11 cellular contexts compared by ENCODE assay signal in genomic region chr11:69635804-69636511, GRCh38. TPM values are rescaled to one million over a fixed set of nuclear protein-coding genes. Genes with fewer than 3 reads are reported as not detected.
DNase-seq lines count a peak whose midpoint lies in the region; ATAC-seq and TF ChIP-seq lines count a peak whose summit lies in the region.
"Had no signal": no experiment of that assay in that cellular context is flagged by ENCODE, and none has a peak within 500 bp of the region (broad histone marks: within the 10 kb centered on the region; RNA-seq: fewer than 3 reads in every experiment).

No MANE protein-coding gene starts in this region.

- no peak overlapping the region for H3K4me2 ChIP-seq in SK-N-SH

- H3K27me3 ChIP-seq in SK-N-SH (ENCODE audit: insufficient read depth) (no peaks in the 10 kb centered on the region), subcutaneous abdominal adipose tissue (ENCODE audit: control insufficient read depth in 5 of 5, insufficient read depth in 4 of 5, low read length in 5 of 5) (peaks cover 0 to 19% (median 0%) of the 10 kb centered on the region in 5 donors)
- H3K27me3 ChIP-seq: thyroid gland had no signal

- H3K9me3 Mint-ChIP-seq in memory B cell = no peaks in the 10 kb centered on the region

- H3K9ac ChIP-seq in SK-N-SH (no peak overlapping the region), subcutaneous abdominal adipose tissue (ENCODE audit: low read length in 5 of 5) (peak overlapping the region in 2 of 5 donors; percentile 1 to 51)

- H3K4me3 Mint-ChIP-seq in memory B cell = no peak overlapping the region

- H3K4me3 ChIP-seq in SK-N-SH (ENCODE audit: low read depth in 2 of 2, low read length in 1 of 2) (no peak overlapping the region), choroid plexus epithelial cell (ENCODE audit: low read depth, low read length) (peak overlapping the region; percentile 44), subcutaneous abdominal adipose tissue (ENCODE audit: low read depth in 1 of 5, low read length in 5 of 5) (peak overlapping the region; percentile 49 to 69 (median 59))

- TF ChIP-seq RAD21 in SK-N-SH (IDR thresholded peaks at IDR 0.05; ENCODE audit: low read length) = no peak

- H3K4me1 Mint-ChIP-seq in memory B cell = peaks cover 11% of the 10 kb centered on the region

- POLR2A ChIA-PET in SK-N-SH (lab: Yijun Ruan, JAX) = no interaction called here

- H3K4me1 ChIP-seq in SK-N-SH (ENCODE audit: control insufficient read depth in 1 of 2, insufficient read depth in 2 of 2, low read depth in 1 of 2, low read length in 1 of 2) (peaks cover 0 to 34% of the 10 kb centered on the region in 2 experiments; a peak in 2 of 4 replicates), subcutaneous abdominal adipose tissue (ENCODE audit: control insufficient read depth in 5 of 5, insufficient read depth in 5 of 5, low read length in 5 of 5) (peaks cover 0 to 51% (median 48%) of the 10 kb centered on the region in 5 donors)

- no peaks in the 10 kb centered on the region for H4K20me1 ChIP-seq in SK-N-SH (ENCODE audit: insufficient read depth)

- H3K36me3 ChIP-seq in SK-N-SH (replicated peaks in 1 of 2; ENCODE audit: control insufficient read depth in 1 of 2, insufficient read depth in 2 of 2, low read length in 1 of 2) = no peaks in the 10 kb centered on the region
- no peaks in the 10 kb centered on the region for H3K36me3 ChIP-seq in subcutaneous abdominal adipose tissue (ENCODE audit: control insufficient read depth in 5 of 5, insufficient read depth in 5 of 5, low read length in 5 of 5)
- H3K36me3 ChIP-seq: thyroid gland had no signal

- H2AFZ ChIP-seq in SK-N-SH (ENCODE audit: low read depth) = no peak overlapping the region

- H3K9me3 ChIP-seq in SK-N-SH (no peaks in the 10 kb centered on the region), subcutaneous abdominal adipose tissue (ENCODE audit: control insufficient read depth in 5 of 5, low read length in 5 of 5) (no peaks in the 10 kb centered on the region)
- H3K9me3 ChIP-seq: thyroid gland had no signal

- 78% methylated on average over 17 of the region's 17 CpGs for WGBS in SK-N-SH (ENCODE audit: low lambda C conversion rate)

- peak overlapping the region; percentile 24 for H3K27ac Mint-ChIP-seq in memory B cell

- no peak for TF ChIP-seq CTCF in SK-N-SH (IDR thresholded peaks at IDR 0.05)
- TF ChIP-seq CTCF in choroid plexus epithelial cell (conservative IDR thresholded peaks at IDR 0.05; ENCODE audit: low read depth, low read length) = no peak

- peaks cover 18% of the 10 kb centered on the region for H3K79me2 ChIP-seq in SK-N-SH (ENCODE audit: insufficient read depth)

- H3K36me3 Mint-ChIP-seq in memory B cell = no peaks in the 10 kb centered on the region

- no peaks in the 10 kb centered on the region for H3K9me2 ChIP-seq in SK-N-SH

- DNase-seq in SK-N-SH = peak; percentile 8
- no peak for DNase-seq in choroid plexus epithelial cell (ENCODE audit: low read depth)
- DNase-seq in memory B cell (ENCODE audit: low spot score in 2 of 2) = no peak
- DNase-seq in NCI-H774 (lab: John Stamatoyannopoulos, UW) = no peak
- DNase-seq: activated CD4-positive, CD25-positive, alpha-beta regulatory T cell treated with anti-CD3 and anti-CD28 coated beads, Interleukin-2, amount 50 U/mL, for 72 hours; NCI-H1048 had no signal

- CTCF ChIA-PET in SK-N-SH (lab: Yijun Ruan, JAX) = interaction anchor here (0.6 to 1.2 kb wide), 2 partner anchors 181 to 535 kb away, joined by 3 to 4 read pairs; no protein-coding TSS in a partner anchor

- TF ChIP-seq EP300 in SK-N-SH (IDR thresholded peaks at IDR 0.05; ENCODE audit: borderline replicate concordance in 1 of 2, low read depth in 1 of 2, low read length in 1 of 2) = no peak

- peaks cover 9% of the 10 kb centered on the region for H3F3A ChIP-seq in SK-N-SH (replicated peaks; ENCODE audit: insufficient read depth)

- ATAC-seq in SK-N-SH treated with all-trans-retinoic acid at 6 μM for 48 hours (no peak), memory B cell (ENCODE audit: low read depth) (no peak), GM19328 (IDR thresholded peaks at IDR 0.05; ENCODE audit: unreplicated experiment) (no peak), GM21786 (IDR thresholded peaks at IDR 0.05; ENCODE audit: unreplicated experiment) (no peak)

- peak overlapping the region in 1 of 2 experiments; percentile 73; a peak in 2 of 4 replicates for H3K27ac ChIP-seq in SK-N-SH (ENCODE audit: low read depth in 2 of 2, low read length in 1 of 2)
- H3K27ac ChIP-seq in subcutaneous abdominal adipose tissue (ENCODE audit: low read depth, low read length) = peak overlapping the region; percentile 16

- H3K27me3 Mint-ChIP-seq in memory B cell = peaks cover 12% of the 10 kb centered on the region

TF ChIP-seq in SK-N-SH, 30 proteins besides CTCF, POLR2A, EP300 and RAD21:
- TF ChIP-seq POLR2AphosphoS5 (IDR thresholded peaks at IDR 0.05; ENCODE audit: low read depth, low read length) = no peak
- no peak for TF ChIP-seq SIN3A (IDR thresholded peaks at IDR 0.05; ENCODE audit: borderline replicate concordance, low read depth, low read length)
- TF ChIP-seq FOXM1 (IDR thresholded peaks at IDR 0.05; ENCODE audit: low read depth) = no peak
- TF ChIP-seq NFIC (IDR thresholded peaks at IDR 0.05; ENCODE audit: borderline replicate concordance) = no peak
- no peak for TF ChIP-seq GABPA (IDR thresholded peaks at IDR 0.05; ENCODE audit: low read depth)
- TF ChIP-seq YY1 (IDR thresholded peaks at IDR 0.05; ENCODE audit: low read depth) = no peak
- no peak for TF ChIP-seq SMC3 (IDR thresholded peaks at IDR 0.05; ENCODE audit: low read depth, low read length)
- TF ChIP-seq TAF1 (IDR thresholded peaks at IDR 0.05; ENCODE audit: borderline replicate concordance, low read depth, low read length) = no peak
- TF ChIP-seq ZBTB33 (IDR thresholded peaks at IDR 0.05; ENCODE audit: borderline replicate concordance, low read depth) = no peak

TF ChIP-seq in SK-N-SH treated with all-trans-retinoic acid at 6 μM for 48 hours, 23 proteins besides CTCF, POLR2A, EP300 and RAD21:
- TF ChIP-seq ZNF565 (CRISPR knock-in tag; conservative IDR thresholded peaks at IDR 0.05; ENCODE audit: low read depth) = no peak

RNA-seq across cellular contexts. Expression of gene CCND1, which starts 5.0 kb away (rescaled TPM):
- polyA plus RNA-seq in SK-N-SH (2012; rRNA removed) = 242 and 285 TPM in 2 replicates
- 196 and 213 TPM in 2 replicates for polyA plus RNA-seq in SK-N-SH (2012; cell fraction: cytosol; rRNA removed)
- 319 and 430 TPM in 2 replicates for polyA plus RNA-seq in SK-N-SH (2012; cell fraction: nucleus; rRNA removed)

RNA-seq across cellular contexts. Expression of gene LTO1, which starts 39.2 kb away (rescaled TPM):
- polyA plus RNA-seq in SK-N-SH (2012; rRNA removed) = 30.8 and 33.1 TPM in 2 replicates
- 27.2 and 30.5 TPM in 2 replicates for polyA plus RNA-seq in SK-N-SH (2012; cell fraction: cytosol; rRNA removed)
- polyA plus RNA-seq in SK-N-SH (2012; cell fraction: nucleus; rRNA removed) = 93.5 and 102 TPM in 2 replicates

Comparison
In these comparisons a context has a peak if more than half of its experiments do, and no peak if none do; other contexts are left out.
1. H3K4me3 ChIP-seq: peak in choroid plexus epithelial cell (single experiment) and subcutaneous abdominal adipose tissue (5 of 5); none in SK-N-SH (0 of 2).